ENCODE assay signal across 24 cellular contexts in genomic region chr4:7433376-7434140, GRCh38. TPM values are rescaled to one million over a fixed set of nuclear protein-coding genes. Genes with fewer than 3 reads are reported as not detected.
A peak's percentile ranks its signal among the peaks of the same experiment; 100 is the strongest.
DNase-seq lines count a peak whose midpoint lies in the region; ATAC-seq and TF ChIP-seq lines count a peak whose summit lies in the region.
"Had no signal": no experiment of that assay in that cellular context is flagged by ENCODE, and none has a peak within 500 bp of the region (broad histone marks: within the 10 kb centered on the region; RNA-seq: fewer than 3 reads in every experiment).

No MANE protein-coding gene starts in this region.

- H3K9me3 ChIP-seq in heart right ventricle, result peaks cover 0 to under 1% (median 0%) of the 10 kb centered on the region in 11 donors
- H3K9me3 ChIP-seq in lower lobe of right lung, result no peaks in the 10 kb centered on the region
- H3K9me3 ChIP-seq: BE2C had no signal

- POLR2A ChIA-PET in RWPE1 (lab: Yijun Ruan, JAX; ENCODE audit: low non-redundant PET), result no interaction called here

- H3K27ac ChIP-seq in heart right ventricle, result no peak overlapping the region
- peak overlapping the region; percentile 77; the same call in 1 of the 2 replicates for H3K27ac ChIP-seq in RWPE1
- no peak overlapping the region for H3K27ac ChIP-seq in lower lobe of right lung

- DNase-seq in Right ventricle myocardium inferior (ENCODE audit: missing footprints), result peak; percentile 41
- no peak for DNase-seq in heart right ventricle
- no peak for DNase-seq in RWPE1 (ENCODE audit: low spot score)
- DNase-seq in lower lobe of right lung, result peak; percentile 39
- DNase-seq in NCI-H1092 (lab: John Stamatoyannopoulos, UW), result no peak
- DNase-seq in activated CD4-positive, alpha-beta T cell treated with anti-CD3 and anti-CD28 coated beads for 4 hours, result no peak
- no peak for DNase-seq in sciatic nerve (ENCODE audit: low spot score)
- DNase-seq: 8988T; ACHN; BE2C; CD4-positive, alpha-beta T cell; HCEC 1CT; KBM-7; MV-4-11; NCI-H2029; NCI-H446; NCI-H524 treated with DMSO at 0.1 percent for 48 hours; NCI-H774; SHP77 had no signal

- H3K27me3 ChIP-seq in heart right ventricle, result no peaks in the 10 kb centered on the region
- H3K27me3 ChIP-seq in lower lobe of right lung (ENCODE audit: low read depth), result peaks cover 3% of the 10 kb centered on the region
- H3K27me3 ChIP-seq: BE2C had no signal

- ATAC-seq in Right ventricle myocardium inferior (no peak), heart right ventricle (no peak), lower lobe of right lung (no peak), sciatic nerve (no peak)
- ATAC-seq: GM23338 had no signal

- TF ChIP-seq CTCF in heart right ventricle (IDR thresholded peaks at IDR 0.05), result no peak
- TF ChIP-seq CTCF in RWPE1 (conservative IDR thresholded peaks at IDR 0.05; ENCODE audit: low read depth), result no peak
- no peak for TF ChIP-seq CTCF in lower lobe of right lung (IDR thresholded peaks at IDR 0.05)

- 86 to 90% methylated on average over 28 of the region's 28 CpGs for WGBS in heart right ventricle, 2 donors

- intact Hi-C loops in Right ventricle myocardium inferior (cut with DNase I), result no loop called here
- intact Hi-C loops in heart right ventricle (cut with DNase I), result no loop called here
- intact Hi-C loops in lower lobe of right lung (cut with DNase I), result no loop called here
- intact Hi-C loops in sciatic nerve (cut with DNase I), result no loop called here

- peaks cover 0 to 4% (median 0%) of the 10 kb centered on the region in 9 donors for H3K4me1 ChIP-seq in heart right ventricle
- H3K4me1 ChIP-seq in lower lobe of right lung, result peaks cover 15% of the 10 kb centered on the region
- H3K4me1 ChIP-seq: BE2C had no signal

- H3K4me3 ChIP-seq in heart right ventricle, result no peak overlapping the region
- H3K4me3 ChIP-seq in lower lobe of right lung, result no peak overlapping the region
- H3K4me3 ChIP-seq: GM23338 had no signal

- CTCF ChIA-PET in RWPE1 (lab: Yijun Ruan, JAX), result interaction anchor here (0.6 kb wide), 1 partner anchor 240 kb away, joined by 3 read pairs; no protein-coding TSS in a partner anchor

- H3K36me3 ChIP-seq in heart right ventricle (no peaks in the 10 kb centered on the region), lower lobe of right lung (no peaks in the 10 kb centered on the region)
- H3K36me3 ChIP-seq: BE2C had no signal

RNA-seq across cellular contexts. Expression of gene PSAPL1, which starts 1.2 kb away (rescaled TPM):
- total RNA-seq in Right ventricle myocardium inferior (not detected), heart right ventricle (under 1 TPM in 1 of 10 donors, not detected in 9; 0.05 TPM), lower lobe of right lung (not detected), sciatic nerve (0.09 TPM)
- polyA plus RNA-seq in heart right ventricle, result not detected
- total RNA-seq: CD4-positive, alpha-beta T cell; Daoy; G401; GM23338; LHCN-M2; MCF 10A had no signal
- polyA plus RNA-seq: GM23338 had no signal

Comparison
In these comparisons a context has a peak if more than half of its experiments do, and no peak if none do; other contexts are left out.
1. DNase-seq: peak in Right ventricle myocardium inferior (single experiment) and lower lobe of right lung (single experiment); none in heart right ventricle (0 of 2), RWPE1 (single experiment), NCI-H1092 (single experiment), activated CD4-positive, alpha-beta T cell treated with anti-CD3 and anti-CD28 coated beads for 4 hours (0 of 2) and sciatic nerve (single experiment).